22 cellular contexts compared by ENCODE assay signal in the genomic region with DNA sequence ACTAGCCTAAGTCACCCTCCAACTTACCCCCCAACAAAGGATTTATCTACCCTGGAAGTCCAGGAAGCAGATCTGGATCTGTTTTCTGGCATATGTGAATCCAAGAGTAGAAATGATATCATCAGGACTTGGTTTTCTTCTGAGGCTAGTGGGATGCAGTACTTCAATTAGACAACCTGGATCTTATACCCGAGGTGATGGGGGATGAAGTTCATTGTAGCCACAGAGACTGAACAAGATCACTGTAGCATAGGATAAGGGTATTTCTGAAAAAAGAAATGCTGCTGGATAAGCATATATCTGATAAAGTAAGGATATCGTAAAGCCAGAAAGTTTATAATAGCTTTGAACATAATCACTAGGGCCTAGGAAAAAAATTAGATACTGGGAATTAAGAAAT.
"Had no signal": no experiment of that assay in that cellular context is flagged by ENCODE, and none has a peak within 500 bp of the region (broad histone marks: within the 10 kb centered on the region; RNA-seq: fewer than 3 reads in every experiment).

No MANE protein-coding gene starts in this region.

- H3K36me3 ChIP-seq: heart left ventricle, thoracic aorta, uterus had no signal

- H3K27ac ChIP-seq: esophagus muscularis mucosa, foreskin keratinocyte, heart left ventricle, thoracic aorta, uterus had no signal

- FAIRE-seq: bronchial epithelial cell, small intestine had no signal

- DNase-seq: activated CD4-positive, alpha-beta memory T cell treated with anti-CD3 and anti-CD28 coated beads for 36 hours; activated CD4-positive, alpha-beta T cell treated with anti-CD3 and anti-CD28 coated beads, Interleukin-2, amount 10 ng/mL, durations not matched to agents 24 days and 14 days; activated CD4-positive, CD25-positive, alpha-beta regulatory T cell treated with anti-CD3 and anti-CD28 coated beads, Interleukin-2, amount 50 U/mL, for 72 hours; activated CD8-positive, alpha-beta memory T cell treated with anti-CD3 and anti-CD28 coated beads, Interleukin-2, amount 50 U/mL, for 48 hours; activated T-cell treated with anti-CD3 and anti-CD28 coated beads, Interleukin-2, amount 50 U/mL, for 24 hours; anterior cingulate cortex; foreskin keratinocyte; heart left ventricle; mesendoderm; posterior cingulate gyrus; small intestine; stimulated activated CD4-positive, alpha-beta T cell treated with anti-CD3 and anti-CD28 coated beads, Interleukin-4, amount 100 ng/mL, for 24 hours; T-helper 9 cell; trophoblast cell; uterus had no signal

- ATAC-seq: foreskin keratinocyte; heart left ventricle; natural killer cell treated with Interleukin-12 subunit alpha and Interleukin-12 subunit beta and Interleukin-15 and Interleukin-18, amount 100 ng/mL, for 72 hours; sciatic nerve; stimulated activated effector memory CD8-positive, alpha-beta T cell treated with anti-CD3 and anti-CD28 coated beads, Interleukin-12 subunit alpha, Interleukin-12 subunit beta, amount 100 ng/mL, for 72 hours had no signal

- H3K4me1 ChIP-seq: esophagus muscularis mucosa, foreskin keratinocyte, heart left ventricle, uterus had no signal

- H3K27me3 ChIP-seq: esophagus muscularis mucosa, foreskin keratinocyte, heart left ventricle, uterus had no signal

- H3K4me3 ChIP-seq: esophagus muscularis mucosa, heart left ventricle, lung, thoracic aorta, uterus had no signal

- H3K9me3 ChIP-seq: esophagus muscularis mucosa, heart left ventricle, thoracic aorta, uterus had no signal
